In genomic region chr1:183653468-183653794, GRCh38 we compare ENCODE assay signal across 17 cellular contexts. TPM values are rescaled to one million over a fixed set of nuclear protein-coding genes. Genes with fewer than 3 reads are reported as not detected.
A peak's percentile ranks its signal among the peaks of the same experiment; 100 is the strongest.
DNase-seq lines count a peak whose midpoint lies in the region; ATAC-seq and TF ChIP-seq lines count a peak whose summit lies in the region.
"Had no signal": no experiment of that assay in that cellular context is flagged by ENCODE, and none has a peak within 500 bp of the region (broad histone marks: within the 10 kb centered on the region; RNA-seq: fewer than 3 reads in every experiment).

No MANE protein-coding gene starts in this region.

- peak overlapping the region in 1 of 5 experiments; percentile 31 for H3K4me3 Mint-ChIP-seq in brain
- H3K4me3 Mint-ChIP-seq: activated CD8-positive, alpha-beta T cell treated with anti-CD3 and anti-CD28 coated beads, Interleukin-2, amount 10 ng/mL, durations not matched to agents 7 days and 5 days had no signal

- H3K4me1 Mint-ChIP-seq in brain: peaks cover 43% of the 10 kb centered on the region

- DNase-seq in Right ventricle myocardium inferior (ENCODE audit: missing footprints) (no peak), cardiac septum (ENCODE audit: low spot score) (no peak), left colon (peak in 1 of 2 donors; percentile 6), posterior vena cava (ENCODE audit: low spot score) (no peak), stomach (no peak), SW 1271 (lab: John Stamatoyannopoulos, UW) (no peak)
- DNase-seq: activated CD8-positive, alpha-beta T cell treated with anti-CD3 and anti-CD28 coated beads, Interleukin-2, amount 10 ng/mL, durations not matched to agents 7 days and 5 days; activated T-cell treated with anti-CD3 and anti-CD28 coated beads, Interleukin-2, amount 50 U/mL, for 48 hours; amniotic stem cell; H7; kidney; right lobe of liver; trophoblast cell had no signal

- ATAC-seq in Right ventricle myocardium inferior: peak; percentile 29
- peak; percentile 12 for ATAC-seq in left colon
- ATAC-seq in HG02623 (IDR thresholded peaks at IDR 0.05; ENCODE audit: unreplicated experiment): no peak
- ATAC-seq: activated CD8-positive, alpha-beta T cell treated with anti-CD3 and anti-CD28 coated beads, Interleukin-2, amount 10 ng/mL, durations not matched to agents 7 days and 5 days had no signal

- intact Hi-C loops in Right ventricle myocardium inferior (cut with DNase I): no loop called here
- intact Hi-C loops in cardiac septum (cut with DNase I): loop anchor here (5.0 kb wide), 1 partner anchor 34 kb away; no protein-coding TSS in a partner anchor
- intact Hi-C loops in left colon (cut with DNase I, micrococcal nuclease): loop anchor here (5.0 to 10.0 kb wide), 2 partner anchors 261 to 264 kb away; no protein-coding TSS in a partner anchor
- intact Hi-C loops in posterior vena cava (cut with DNase I): loop anchor here in 1 of 2 donors (5.0 kb wide), 1 partner anchor 264 kb away; no protein-coding TSS in a partner anchor
- intact Hi-C loops in stomach (cut with DNase I; ENCODE audit: low total_unique reads): loop anchor here (5.0 kb wide), 1 partner anchor 264 kb away; no protein-coding TSS in a partner anchor

- H3K9me3 Mint-ChIP-seq in brain: peaks cover 0 to 6% (median 0%) of the 10 kb centered on the region in 5 experiments

- no peaks in the 10 kb centered on the region for H3K36me3 ChIP-seq in stomach
- H3K36me3 ChIP-seq: Peyer's patch, right lobe of liver had no signal

- TF ChIP-seq CTCF in brain (conservative IDR thresholded peaks at IDR 0.05) (no peak), stomach (IDR thresholded peaks at IDR 0.05) (no peak)

- H3K36me3 Mint-ChIP-seq in brain: peaks cover 9% of the 10 kb centered on the region

- H3K9me3 ChIP-seq in stomach: no peaks in the 10 kb centered on the region
- H3K9me3 ChIP-seq: Peyer's patch, right lobe of liver had no signal

- no peak for TF ChIP-seq EP300 in stomach (IDR thresholded peaks at IDR 0.05)

- no peak for TF ChIP-seq POLR2A in stomach (IDR thresholded peaks at IDR 0.05)

- peaks cover 8 to 44% (median 21%) of the 10 kb centered on the region in 4 donors for H3K4me1 ChIP-seq in stomach

- no peak overlapping the region for H3K4me3 ChIP-seq in stomach
- H3K4me3 ChIP-seq: right lobe of liver had no signal

- peak overlapping the region in 3 of 5 experiments; percentile 57 to 94 (median 79) for H3K27ac Mint-ChIP-seq in brain

- peak overlapping the region in 1 of 5 donors; percentile 43 for H3K27ac ChIP-seq in stomach
- H3K27ac ChIP-seq: right lobe of liver had no signal

- WGBS in stomach, 5 donors: 55 to 91% (median 67%) methylated on average over 3 of the region's 3 CpGs

- H3K27me3 ChIP-seq in stomach: no peaks in the 10 kb centered on the region
- H3K27me3 ChIP-seq: Peyer's patch, right lobe of liver had no signal

- H3K27me3 Mint-ChIP-seq in brain: no peaks in the 10 kb centered on the region

RNA-seq across cellular contexts. Expression of gene APOBEC4, which starts 0.3 kb away (rescaled TPM):
- total RNA-seq in Right ventricle myocardium inferior (not detected), cardiac septum (not detected), left colon (under 1 TPM in 1 of 2 donors, not detected in 1; 0.25 TPM), posterior vena cava (not detected), stomach (not detected)
- polyA plus RNA-seq in brain (ENCODE audit: insufficient read depth, low read depth, low replicate concordance) (not detected), stomach (not detected)
- total RNA-seq: activated CD8-positive, alpha-beta T cell treated with anti-CD3 and anti-CD28 coated beads, Interleukin-2, amount 10 ng/mL, durations not matched to agents 7 days and 5 days; H7; kidney; omental fat pad; right lobe of liver had no signal

RNA-seq across cellular contexts. Expression of gene ARPC5, which starts 17.8 kb away (rescaled TPM):
- total RNA-seq in Right ventricle myocardium inferior (40.2 TPM), cardiac septum (49.8 TPM), left colon (100 to 1,000 TPM; 153 to 169 TPM), posterior vena cava (100 to 1,000 TPM; 118 TPM), stomach (100 to 1,000 TPM in 1 of 5 donors, 10 to 100 TPM in 4; 26.3 to 101 (median 73.7) TPM)
- polyA plus RNA-seq in brain (ENCODE audit: insufficient read depth, low read depth, low replicate concordance) (150 TPM), stomach (100 to 1,000 TPM in 1 of 3 donors, 10 to 100 TPM in 2; 54.5 to 106 (median 87.5) TPM)
